In genomic region chr6:20630617-20631448, GRCh38 we compare ENCODE assay signal across 1 cellular context.
A peak's percentile ranks its signal among the peaks of the same experiment; 100 is the strongest.
TF ChIP-seq lines count a peak whose summit lies in the region.

No MANE protein-coding gene starts in this region.

TF ChIP-seq in HepG2, 621 proteins besides CTCF, POLR2A, EP300 and RAD21 (continued from another document and continues in another):
- TF ChIP-seq ZNF609 (CRISPR knock-in tag; IDR thresholded peaks at IDR 0.05; ENCODE audit: borderline replicate concordance), result peak; percentile 58; the same call in 1 of the 2 replicates
- TF ChIP-seq CEBPG (CRISPR knock-in tag; IDR thresholded peaks at IDR 0.05), result peak; percentile 85
- peak; percentile 59; the same call in 1 of the 2 replicates for TF ChIP-seq ZNF414 (CRISPR knock-in tag; IDR thresholded peaks at IDR 0.05)
- peak; percentile 7; the same call in 1 of the 2 replicates for TF ChIP-seq ZNF644 (CRISPR knock-in tag; IDR thresholded peaks at IDR 0.05; ENCODE audit: low read depth)
- peak; percentile 81 for TF ChIP-seq FOXO1 (CRISPR knock-in tag; IDR thresholded peaks at IDR 0.05)
- TF ChIP-seq MAX (IDR thresholded peaks at IDR 0.05), result 0 out of 2 replicates have a peak, but pooled peaks have one; percentile 33
- TF ChIP-seq GABPA (IDR thresholded peaks at IDR 0.05; ENCODE audit: low read depth, low read length), result no peak
- TF ChIP-seq GABPA (CRISPR knock-in tag; IDR thresholded peaks at IDR 0.05; ENCODE audit: low read depth), result peak; percentile 37; the same call in 1 of the 2 replicates
- TF ChIP-seq SIN3A (IDR thresholded peaks at IDR 0.05; ENCODE audit: borderline replicate concordance, low read depth, low read length), result 0 out of 2 replicates have a peak, but pooled peaks have one; percentile 43
- 0 out of 2 replicates have a peak, but pooled peaks have one; percentile 69 for TF ChIP-seq SSRP1 (CRISPR knock-in tag; IDR thresholded peaks at IDR 0.05)
- TF ChIP-seq NR2F6 (IDR thresholded peaks at IDR 0.05), result peak; percentile 86
- peak; percentile 82 for TF ChIP-seq NR2F6 (CRISPR knock-in tag; IDR thresholded peaks at IDR 0.05)
- TF ChIP-seq GZF1 (CRISPR knock-in tag; IDR thresholded peaks at IDR 0.05), result no peak
- peak; percentile 58; the same call in 1 of the 2 replicates for TF ChIP-seq THAP11 (CRISPR knock-in tag; IDR thresholded peaks at IDR 0.05)
- 0 out of 2 replicates have a peak, but pooled peaks have one; percentile 58 for TF ChIP-seq NFKBIZ (CRISPR knock-in tag; IDR thresholded peaks at IDR 0.05)
- no peak for TF ChIP-seq TRIM24 (CRISPR knock-in tag; IDR thresholded peaks at IDR 0.05)
- TF ChIP-seq ARID4A (CRISPR knock-in tag; IDR thresholded peaks at IDR 0.05; ENCODE audit: borderline replicate concordance), result peak; percentile 43; the same call in 1 of the 2 replicates
- no peak; the same call in 1 of the 2 replicates for TF ChIP-seq ZNF331 (CRISPR knock-in tag; IDR thresholded peaks at IDR 0.05)
- TF ChIP-seq ZMYM4 (CRISPR knock-in tag; IDR thresholded peaks at IDR 0.05), result peak; percentile 74
- TF ChIP-seq RBAK (CRISPR knock-in tag; IDR thresholded peaks at IDR 0.05), result no peak
- 0 out of 2 replicates have a peak, but pooled peaks have one; percentile 23 for TF ChIP-seq KDM1A (CRISPR knock-in tag; IDR thresholded peaks at IDR 0.05)
- TF ChIP-seq ZNF20 (CRISPR knock-in tag; IDR thresholded peaks at IDR 0.05), result no peak
- TF ChIP-seq ZEB1 (IDR thresholded peaks at IDR 0.05; ENCODE audit: insufficient replicate concordance, low read depth), result peak; percentile 89
- TF ChIP-seq ZNF75D (CRISPR knock-in tag; IDR thresholded peaks at IDR 0.05; ENCODE audit: borderline replicate concordance), result no peak
- TF ChIP-seq ATF6 (CRISPR knock-in tag; conservative IDR thresholded peaks at IDR 0.05), result no peak
- TF ChIP-seq FOXK1 (CRISPR knock-in tag; IDR thresholded peaks at IDR 0.05; ENCODE audit: borderline replicate concordance, low read depth), result peak; percentile 83; the same call in 1 of the 2 replicates
- no peak for TF ChIP-seq SOX6 (IDR thresholded peaks at IDR 0.05)
- peak; percentile 100 for TF ChIP-seq SOX6 (CRISPR knock-in tag; IDR thresholded peaks at IDR 0.05)
- no peak for TF ChIP-seq ZNF839 (CRISPR knock-in tag; IDR thresholded peaks at IDR 0.05; ENCODE audit: borderline replicate concordance)
- no peak for TF ChIP-seq ZNF775 (CRISPR knock-in tag; IDR thresholded peaks at IDR 0.05; ENCODE audit: borderline replicate concordance)
- TF ChIP-seq SKI (IDR thresholded peaks at IDR 0.05; ENCODE audit: partially characterized antibody), result peak; percentile 38
- TF ChIP-seq LCORL (IDR thresholded peaks at IDR 0.05), result 0 out of 2 replicates have a peak, but pooled peaks have one; percentile 32
- TF ChIP-seq LCORL (CRISPR knock-in tag; IDR thresholded peaks at IDR 0.05), result peak; percentile 83
- no peak for TF ChIP-seq ZBTB4 (CRISPR knock-in tag; IDR thresholded peaks at IDR 0.05; ENCODE audit: borderline replicate concordance)
- no peak for TF ChIP-seq SNAPC5 (CRISPR knock-in tag; IDR thresholded peaks at IDR 0.05; ENCODE audit: borderline replicate concordance)
- TF ChIP-seq FOSL2 (CRISPR knock-in tag; IDR thresholded peaks at IDR 0.05), result peak; percentile 96
- no peak; the same call in 1 of the 2 replicates for TF ChIP-seq MTF2 (CRISPR knock-in tag; IDR thresholded peaks at IDR 0.05; ENCODE audit: borderline replicate concordance)
- peak; percentile 79; the same call in 1 of the 2 replicates for TF ChIP-seq JUN (CRISPR knock-in tag; IDR thresholded peaks at IDR 0.05)
- no peak for TF ChIP-seq MXD3 (CRISPR knock-in tag; IDR thresholded peaks at IDR 0.05)
- peak in 1 of 2 experiments; percentile 84; a peak in 2 of 4 replicates for TF ChIP-seq ATF4 (CRISPR knock-in tag; IDR thresholded peaks at IDR 0.05)
- peak; percentile 51; the same call in 1 of the 2 replicates for TF ChIP-seq ARID3A (IDR thresholded peaks at IDR 0.05; ENCODE audit: low read depth, low read length)
- no peak for TF ChIP-seq BRD4 (CRISPR knock-in tag; IDR thresholded peaks at IDR 0.05)
- TF ChIP-seq NR2F2 (IDR thresholded peaks at IDR 0.05; ENCODE audit: borderline replicate concordance, low read depth), result peak; percentile 81
- TF ChIP-seq MXD1 (CRISPR knock-in tag; IDR thresholded peaks at IDR 0.05), result no peak
- TF ChIP-seq RXRB (CRISPR knock-in tag; IDR thresholded peaks at IDR 0.05; ENCODE audit: borderline replicate concordance), result peak; percentile 76
- no peak for TF ChIP-seq ZSCAN22 (CRISPR knock-in tag; IDR thresholded peaks at IDR 0.05)
